ENCODE assay signal across 6 cellular contexts in genomic region chr1:148774102-148774501, GRCh38. TPM values are rescaled to one million over a fixed set of nuclear protein-coding genes. Genes with fewer than 3 reads are reported as not detected.
"Had no signal": no experiment of that assay in that cellular context is flagged by ENCODE, and none has a peak within 500 bp of the region (broad histone marks: within the 10 kb centered on the region; RNA-seq: fewer than 3 reads in every experiment).

No MANE protein-coding gene starts in this region.

RNA-seq across cellular contexts. Expression of gene NUDT4B, which starts 25.5 kb away (rescaled TPM):
- total RNA-seq: activated CD8-positive, alpha-beta T cell treated with anti-CD3 and anti-CD28 coated beads, Interleukin-2, amount 10 ng/mL, durations not matched to agents 7 days and 5 days; activated naive CD8-positive, alpha-beta T cell treated with anti-CD3 and anti-CD28 coated beads, Interleukin-2, amount 10 ng/mL, durations not matched to agents 7 days and 5 days; chondrocyte; T-helper 17 cell; WTC11 had no signal
- polyA plus RNA-seq: cardiac muscle cell had no signal
